8 cellular contexts compared by ENCODE assay signal in genomic region chr3:113948015-113948917, GRCh38. TPM values are rescaled to one million over a fixed set of nuclear protein-coding genes. Genes with fewer than 3 reads are reported as not detected.
DNase-seq lines count a peak whose midpoint lies in the region; ATAC-seq and TF ChIP-seq lines count a peak whose summit lies in the region.

No MANE protein-coding gene starts in this region.

- WGBS in transverse colon (ENCODE audit: low coverage in 1 of 2), 2 donors, result 3 to 13% methylated on average over 3 to 38 of the region's 65 CpGs

- ATAC-seq in HG02759 (IDR thresholded peaks at IDR 0.05; ENCODE audit: unreplicated experiment) (peak; percentile 58), natural killer cell (peak; percentile 24 to 25 (median 25))

- H3K27ac ChIP-seq in transverse colon, result peak overlapping the region; percentile 81 to 89 (median 85)

- H3K27me3 Mint-ChIP-seq in activated CD4-positive, alpha-beta memory T cell treated with anti-CD3 and anti-CD28 coated beads for 36 hours, result peaks cover 14% of the 10 kb centered on the region
- peaks cover 13% of the 10 kb centered on the region for H3K27me3 Mint-ChIP-seq in endothelial cell (ENCODE audit: unreplicated experiment)
- H3K27me3 Mint-ChIP-seq in natural killer cell (ENCODE audit: low read depth in 2 of 2), result peaks cover 12 to 15% of the 10 kb centered on the region in 2 donors

- TF ChIP-seq POLR2A in transverse colon (IDR thresholded peaks at IDR 0.05), result peak; percentile 44

- intact Hi-C loops in activated CD4-positive, alpha-beta memory T cell treated with anti-CD3 and anti-CD28 coated beads for 36 hours (cut with micrococcal nuclease), result loop anchor here (1.0 to 5.0 kb wide), 2 partner anchors 108 to 416 kb away; partner anchors contain the start of genes CCDC191, QTRT2 and SIDT1
- intact Hi-C loops in natural killer cell (cut with micrococcal nuclease) (no loop called here), transverse colon (cut with DNase I; ENCODE audit: low total_unique reads) (no loop called here)

- in situ Hi-C loops in transverse colon (cut with MboI; ENCODE audit: low pct_ligation_motif_present in 1 of 4, low pct_unique_long_range_greater_than_20kb in 1 of 4, low sequenced_read_pairs in 3 of 4), result no loop called here

- no peaks in the 10 kb centered on the region for H3K36me3 ChIP-seq in transverse colon

- peak overlapping the region; percentile 57 to 87 (median 82) for H3K4me3 ChIP-seq in transverse colon

- CTCF ChIA-PET in activated CD4-positive, alpha-beta memory T cell treated with anti-CD3 and anti-CD28 coated beads for 36 hours (lab: Charles Lee), result no interaction called here

- H3K9me3 Mint-ChIP-seq in activated CD4-positive, alpha-beta memory T cell treated with anti-CD3 and anti-CD28 coated beads for 36 hours, result no peaks in the 10 kb centered on the region
- H3K9me3 Mint-ChIP-seq in endothelial cell (ENCODE audit: unreplicated experiment) (no peaks in the 10 kb centered on the region), natural killer cell (no peaks in the 10 kb centered on the region)

- H3K36me3 Mint-ChIP-seq in activated CD4-positive, alpha-beta memory T cell treated with anti-CD3 and anti-CD28 coated beads for 36 hours, result no peaks in the 10 kb centered on the region
- H3K36me3 Mint-ChIP-seq in endothelial cell (ENCODE audit: low read depth, unreplicated experiment), result peaks cover 8% of the 10 kb centered on the region
- H3K36me3 Mint-ChIP-seq in natural killer cell, result no peaks in the 10 kb centered on the region

- peaks cover 0 to 20% (median 11%) of the 10 kb centered on the region in 4 donors for H3K4me1 ChIP-seq in transverse colon

- TF ChIP-seq CTCF in endothelial cell (IDR thresholded peaks at IDR 0.05; ENCODE audit: unreplicated experiment) (no peak), natural killer cell (IDR thresholded peaks at IDR 0.05) (no peak), transverse colon (IDR thresholded peaks at IDR 0.05) (peak in 1 of 5 experiments; percentile 32)

- POLR2A ChIA-PET in activated CD4-positive, alpha-beta memory T cell treated with anti-CD3 and anti-CD28 coated beads for 36 hours (lab: Charles Lee), result no interaction called here

- H3K27me3 ChIP-seq in transverse colon, result no peaks in the 10 kb centered on the region

- H3K4me3 Mint-ChIP-seq in activated CD4-positive, alpha-beta memory T cell treated with anti-CD3 and anti-CD28 coated beads for 36 hours, result peak overlapping the region; percentile 54
- H3K4me3 Mint-ChIP-seq in endothelial cell (ENCODE audit: unreplicated experiment) (peak overlapping the region; percentile 79), natural killer cell (peak overlapping the region; percentile 72)

- peaks cover 13% of the 10 kb centered on the region for H3K4me1 Mint-ChIP-seq in activated CD4-positive, alpha-beta memory T cell treated with anti-CD3 and anti-CD28 coated beads for 36 hours (ENCODE audit: low read depth)
- H3K4me1 Mint-ChIP-seq in endothelial cell (ENCODE audit: unreplicated experiment), result peaks cover 25% of the 10 kb centered on the region
- peaks cover 8% of the 10 kb centered on the region in 2 donors for H3K4me1 Mint-ChIP-seq in natural killer cell

- DNase-seq in NCI-H1417 (lab: John Stamatoyannopoulos, UW) (peak; percentile 58 to 87 (median 85)), NCI-H1417 treated with DMSO at 0.1 percent for 48 hours (lab: John Stamatoyannopoulos, UW) (no peak), NCI-H1930 (lab: John Stamatoyannopoulos, UW) (peak; percentile 17 to 30), endothelial cell (ENCODE audit: low spot score) (peak; percentile 38), natural killer cell (peak; percentile 30), transverse colon (peak; percentile 65)
- peak; percentile 45 for DNase-seq in activated CD4-positive, alpha-beta memory T cell treated with anti-CD3 and anti-CD28 coated beads for 36 hours

- H3K9me3 ChIP-seq in transverse colon, result no peaks in the 10 kb centered on the region

- H3K27ac Mint-ChIP-seq in activated CD4-positive, alpha-beta memory T cell treated with anti-CD3 and anti-CD28 coated beads for 36 hours, result no peak overlapping the region
- H3K27ac Mint-ChIP-seq in endothelial cell (ENCODE audit: unreplicated experiment), result no peak overlapping the region
- H3K27ac Mint-ChIP-seq in natural killer cell, result peak overlapping the region in 1 of 2 donors; percentile 58

- TF ChIP-seq EP300 in transverse colon (IDR thresholded peaks at IDR 0.05; ENCODE audit: low read depth), result no peak

RNA-seq across cellular contexts. Expression of gene ZDHHC23, which starts 0.5 kb away (rescaled TPM):
- total RNA-seq in activated CD4-positive, alpha-beta memory T cell treated with anti-CD3 and anti-CD28 coated beads for 36 hours, result 1 to 10 TPM; 5.4 to 6.6 TPM
- total RNA-seq in endothelial cell (ENCODE audit: unreplicated experiment) (26.3 TPM), natural killer cell (1 to 10 TPM; 2.5 to 4.7 (median 3.5) TPM), transverse colon (10 to 100 TPM; 22.1 to 52.8 (median 42.6) TPM)
